In the genomic region with DNA sequence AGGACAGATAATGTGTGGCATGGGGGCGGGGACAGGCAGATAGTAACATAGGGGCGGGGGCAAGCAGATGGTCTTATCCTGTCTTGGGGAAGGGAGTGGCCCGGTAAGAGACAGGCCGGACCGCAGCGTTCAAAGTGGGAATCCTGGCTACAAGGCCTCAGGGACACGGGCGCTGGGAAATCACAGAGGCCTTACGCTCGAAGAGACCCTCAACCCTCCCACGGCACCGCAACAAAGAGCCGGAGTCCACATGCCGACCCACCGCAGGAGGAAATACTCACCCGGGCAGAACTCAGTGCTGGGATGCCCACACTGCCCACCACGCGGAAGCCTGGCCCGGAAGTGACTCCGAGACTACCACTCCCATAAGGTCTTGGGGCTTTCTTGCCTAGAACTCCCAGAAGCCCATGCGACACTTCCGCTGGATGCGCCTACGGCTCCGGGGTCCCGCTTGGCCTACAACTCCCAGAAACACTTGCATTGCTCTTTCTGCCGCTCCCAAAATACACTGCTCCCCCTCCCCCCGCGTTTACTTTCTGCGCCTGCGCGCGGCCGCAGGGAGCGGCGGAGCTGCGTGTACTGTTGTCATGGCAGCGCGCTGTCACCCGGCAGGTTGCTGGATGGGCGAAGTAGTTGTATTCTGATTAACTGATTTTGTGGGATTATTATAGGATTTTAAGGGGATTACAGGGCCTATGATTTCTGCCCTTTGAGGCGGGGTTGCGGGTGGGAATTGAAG, we compare ENCODE assay signal across 8 cellular contexts. TPM values are rescaled to one million over a fixed set of nuclear protein-coding genes. Genes with fewer than 3 reads are reported as not detected.
A peak's percentile ranks its signal among the peaks of the same experiment; 100 is the strongest.
DNase-seq lines count a peak whose midpoint lies in the region; ATAC-seq and TF ChIP-seq lines count a peak whose summit lies in the region.

Gene CTU1, minus strand, starts transcription at position 344 of the 739 bp plus-strand sequence. CDS start 3,840 bp downstream, outside the sequence.

- CTCF ChIA-PET in BJ (lab: Yijun Ruan, JAX) = no interaction called here

- peak within 1 kb of the TSS; percentile 68 for H3K4me3 ChIP-seq in BJ (ENCODE audit: low read depth, low read length)

- POLR2A ChIA-PET in BJ (lab: Charles Lee) = no interaction called here

- TF ChIP-seq CTCF in BJ (IDR thresholded peaks at IDR 0.05; ENCODE audit: insufficient read depth, low read depth, low read length) = no peak

- H3K36me3 ChIP-seq in BJ (ENCODE audit: control insufficient read depth, insufficient read depth, low read length) = peaks cover 7% of the 10 kb centered on the region

- no peaks in the 10 kb centered on the region for H3K27me3 ChIP-seq in BJ (ENCODE audit: control insufficient read depth, insufficient read depth, low read length)

- ATAC-seq in GM19324 (IDR thresholded peaks at IDR 0.05; ENCODE audit: low FRiP score, unreplicated experiment) = peak; percentile 96
- ATAC-seq in HG03469 (IDR thresholded peaks at IDR 0.05; ENCODE audit: unreplicated experiment) = peak; percentile 80

- DNase-seq in BJ (ENCODE audit: low read depth) (peak; percentile 97), NCI-H526 treated with DMSO at 0.1 percent for 48 hours (lab: John Stamatoyannopoulos, UW) (peak; percentile 99), dedifferentiated amniotic fluid mesenchymal stem cell (ENCODE audit: extremely low spot score) (peak; percentile 100), left kidney (ENCODE audit: low read depth, low spot score) (peak; percentile 100)
- DNase-seq in activated CD4-positive, alpha-beta T cell treated with anti-CD3 and anti-CD28 coated beads, Interleukin-2, amount 50 U/mL, for 1 hour = peak; percentile 97
- DNase-seq in stimulated activated CD4-positive, alpha-beta T cell treated with anti-CD3 and anti-CD28 coated beads, Interleukin-2, amount 100 ng/mL, for 24 hours = peak; percentile 96 to 99

RNA-seq across cellular contexts. Expression of gene CTU1, which starts in this region (rescaled TPM):
- 2.3 and 3.3 TPM in 2 replicates for polyA plus RNA-seq in BJ (2011; rRNA removed)
- 2.0 and 2.9 TPM in 2 replicates for polyA minus RNA-seq in BJ (2011; rRNA and poly(A)+ RNA removed)

Comparison
In these comparisons a context has a peak if more than half of its experiments do, and no peak if none do; other contexts are left out.
1. Peak in every context shown above with its lines: DNase-seq, ATAC-seq and H3K4me3 ChIP-seq.